Comparison of ENCODE assay signal across 2 cellular contexts in the genomic region with DNA sequence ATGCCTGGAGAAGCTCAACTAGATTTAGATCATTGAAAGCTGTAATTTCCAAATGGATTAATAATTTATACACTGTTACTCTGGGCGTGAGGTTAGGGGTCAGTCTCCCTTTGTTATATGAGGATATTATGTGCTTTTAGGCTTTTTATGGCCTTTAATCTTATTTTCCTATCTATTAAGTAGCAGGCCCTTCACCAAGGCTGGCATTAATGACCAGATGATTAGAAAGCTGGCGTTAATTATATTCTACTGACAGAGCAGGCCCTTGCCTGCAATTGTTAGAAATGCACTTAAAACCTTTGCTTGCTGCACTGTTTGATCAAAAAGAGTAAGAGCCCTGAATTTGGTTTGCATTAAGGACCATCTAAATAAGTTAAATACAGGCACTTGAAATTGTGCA.
TF ChIP-seq lines count a peak whose summit lies in the region.

No MANE protein-coding gene starts in this region.

TF ChIP-seq in SK-N-SH, 30 proteins besides CTCF, POLR2A, EP300 and RAD21 (continued from another document):
- TF ChIP-seq, protein P1, sequence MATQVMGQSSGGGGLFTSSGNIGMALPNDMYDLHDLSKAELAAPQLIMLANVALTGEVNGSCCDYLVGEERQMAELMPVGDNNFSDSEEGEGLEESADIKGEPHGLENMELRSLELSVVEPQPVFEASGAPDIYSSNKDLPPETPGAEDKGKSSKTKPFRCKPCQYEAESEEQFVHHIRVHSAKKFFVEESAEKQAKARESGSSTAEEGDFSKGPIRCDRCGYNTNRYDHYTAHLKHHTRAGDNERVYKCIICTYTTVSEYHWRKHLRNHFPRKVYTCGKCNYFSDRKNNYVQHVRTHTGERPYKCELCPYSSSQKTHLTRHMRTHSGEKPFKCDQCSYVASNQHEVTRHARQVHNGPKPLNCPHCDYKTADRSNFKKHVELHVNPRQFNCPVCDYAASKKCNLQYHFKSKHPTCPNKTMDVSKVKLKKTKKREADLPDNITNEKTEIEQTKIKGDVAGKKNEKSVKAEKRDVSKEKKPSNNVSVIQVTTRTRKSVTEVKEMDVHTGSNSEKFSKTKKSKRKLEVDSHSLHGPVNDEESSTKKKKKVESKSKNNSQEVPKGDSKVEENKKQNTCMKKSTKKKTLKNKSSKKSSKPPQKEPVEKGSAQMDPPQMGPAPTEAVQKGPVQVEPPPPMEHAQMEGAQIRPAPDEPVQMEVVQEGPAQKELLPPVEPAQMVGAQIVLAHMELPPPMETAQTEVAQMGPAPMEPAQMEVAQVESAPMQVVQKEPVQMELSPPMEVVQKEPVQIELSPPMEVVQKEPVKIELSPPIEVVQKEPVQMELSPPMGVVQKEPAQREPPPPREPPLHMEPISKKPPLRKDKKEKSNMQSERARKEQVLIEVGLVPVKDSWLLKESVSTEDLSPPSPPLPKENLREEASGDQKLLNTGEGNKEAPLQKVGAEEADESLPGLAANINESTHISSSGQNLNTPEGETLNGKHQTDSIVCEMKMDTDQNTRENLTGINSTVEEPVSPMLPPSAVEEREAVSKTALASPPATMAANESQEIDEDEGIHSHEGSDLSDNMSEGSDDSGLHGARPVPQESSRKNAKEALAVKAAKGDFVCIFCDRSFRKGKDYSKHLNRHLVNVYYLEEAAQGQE (IDR thresholded peaks at IDR 0.05; ENCODE audit: low read depth, low read length) = no peak
- TF ChIP-seq GABPA (IDR thresholded peaks at IDR 0.05; ENCODE audit: low read depth) = no peak
- TF ChIP-seq RFX5 (IDR thresholded peaks at IDR 0.05; ENCODE audit: low read length) = no peak; the same call in 1 of the 2 replicates
- TF ChIP-seq USF2 (IDR thresholded peaks at IDR 0.05; ENCODE audit: borderline replicate concordance, low read depth, low read length) = no peak
- TF ChIP-seq, protein P2, sequence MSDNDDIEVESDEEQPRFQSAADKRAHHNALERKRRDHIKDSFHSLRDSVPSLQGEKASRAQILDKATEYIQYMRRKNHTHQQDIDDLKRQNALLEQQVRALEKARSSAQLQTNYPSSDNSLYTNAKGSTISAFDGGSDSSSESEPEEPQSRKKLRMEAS (IDR thresholded peaks at IDR 0.05; ENCODE audit: low read depth) = no peak
- no peak for TF ChIP-seq USF1 (IDR thresholded peaks at IDR 0.05; ENCODE audit: borderline replicate concordance, low read depth)
- no peak for TF ChIP-seq NRF1 (IDR thresholded peaks at IDR 0.05; ENCODE audit: low read depth, low read length)

TF ChIP-seq in SK-N-SH treated with all-trans-retinoic acid at 6 μM for 48 hours, 23 proteins besides CTCF, POLR2A, EP300 and RAD21 (continued from another document):
- TF ChIP-seq ARNTL (CRISPR knock-in tag; IDR thresholded peaks at IDR 0.05; ENCODE audit: borderline replicate concordance, low read depth) (no peak), ZFP30 (CRISPR knock-in tag; IDR thresholded peaks at IDR 0.05) (no peak), ZNF565 (CRISPR knock-in tag; conservative IDR thresholded peaks at IDR 0.05; ENCODE audit: low read depth) (no peak), ESRRG (CRISPR knock-in tag; IDR thresholded peaks at IDR 0.05) (no peak), BACH2 (CRISPR knock-in tag; IDR thresholded peaks at IDR 0.05; ENCODE audit: borderline replicate concordance) (no peak), TOX (CRISPR knock-in tag; IDR thresholded peaks at IDR 0.05; ENCODE audit: borderline replicate concordance) (no peak), RARB (CRISPR knock-in tag; IDR thresholded peaks at IDR 0.05) (no peak), CREB5 (CRISPR knock-in tag; IDR thresholded peaks at IDR 0.05; ENCODE audit: low read depth) (no peak), PPARA (CRISPR knock-in tag; IDR thresholded peaks at IDR 0.05; ENCODE audit: borderline replicate concordance) (no peak), ZC3H10 (CRISPR knock-in tag; IDR thresholded peaks at IDR 0.05) (no peak)
- TF ChIP-seq, protein P3, sequence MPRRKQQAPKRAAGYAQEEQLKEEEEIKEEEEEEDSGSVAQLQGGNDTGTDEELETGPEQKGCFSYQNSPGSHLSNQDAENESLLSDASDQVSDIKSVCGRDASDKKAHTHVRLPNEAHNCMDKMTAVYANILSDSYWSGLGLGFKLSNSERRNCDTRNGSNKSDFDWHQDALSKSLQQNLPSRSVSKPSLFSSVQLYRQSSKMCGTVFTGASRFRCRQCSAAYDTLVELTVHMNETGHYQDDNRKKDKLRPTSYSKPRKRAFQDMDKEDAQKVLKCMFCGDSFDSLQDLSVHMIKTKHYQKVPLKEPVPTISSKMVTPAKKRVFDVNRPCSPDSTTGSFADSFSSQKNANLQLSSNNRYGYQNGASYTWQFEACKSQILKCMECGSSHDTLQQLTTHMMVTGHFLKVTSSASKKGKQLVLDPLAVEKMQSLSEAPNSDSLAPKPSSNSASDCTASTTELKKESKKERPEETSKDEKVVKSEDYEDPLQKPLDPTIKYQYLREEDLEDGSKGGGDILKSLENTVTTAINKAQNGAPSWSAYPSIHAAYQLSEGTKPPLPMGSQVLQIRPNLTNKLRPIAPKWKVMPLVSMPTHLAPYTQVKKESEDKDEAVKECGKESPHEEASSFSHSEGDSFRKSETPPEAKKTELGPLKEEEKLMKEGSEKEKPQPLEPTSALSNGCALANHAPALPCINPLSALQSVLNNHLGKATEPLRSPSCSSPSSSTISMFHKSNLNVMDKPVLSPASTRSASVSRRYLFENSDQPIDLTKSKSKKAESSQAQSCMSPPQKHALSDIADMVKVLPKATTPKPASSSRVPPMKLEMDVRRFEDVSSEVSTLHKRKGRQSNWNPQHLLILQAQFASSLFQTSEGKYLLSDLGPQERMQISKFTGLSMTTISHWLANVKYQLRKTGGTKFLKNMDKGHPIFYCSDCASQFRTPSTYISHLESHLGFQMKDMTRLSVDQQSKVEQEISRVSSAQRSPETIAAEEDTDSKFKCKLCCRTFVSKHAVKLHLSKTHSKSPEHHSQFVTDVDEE (CRISPR knock-in tag; IDR thresholded peaks at IDR 0.05) = no peak
TF ChIP-seq in SK-N-SH treated with all-trans-retinoic acid at 6 μM for 48 hours: peak in this region for 0.
